In the genomic region with DNA sequence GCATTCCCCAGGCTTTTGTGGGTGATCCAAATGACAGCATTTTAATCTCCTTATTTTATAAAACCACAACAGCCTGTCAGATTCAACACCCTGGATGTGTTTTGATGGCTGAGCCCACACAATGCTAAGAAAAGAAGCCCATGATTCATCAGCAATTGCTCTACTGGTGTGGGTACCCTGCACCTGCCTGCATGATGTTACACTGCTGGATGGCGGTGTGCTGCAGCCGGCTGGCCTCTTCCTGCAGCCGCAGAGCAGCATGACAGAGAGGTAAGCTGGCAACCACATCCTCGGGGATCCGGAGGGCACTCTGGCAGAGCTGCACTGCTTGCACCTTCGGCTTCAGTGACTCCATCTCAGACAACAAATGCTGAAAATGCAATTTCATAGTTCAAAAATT, we compare ENCODE assay signal across 9 cellular contexts.
A peak's percentile ranks its signal among the peaks of the same experiment; 100 is the strongest.
DNase-seq lines count a peak whose midpoint lies in the region; ATAC-seq and TF ChIP-seq lines count a peak whose summit lies in the region.
"Had no signal": no experiment of that assay in that cellular context is flagged by ENCODE, and none has a peak within 500 bp of the region (broad histone marks: within the 10 kb centered on the region; RNA-seq: fewer than 3 reads in every experiment).

No MANE protein-coding gene starts in this region.

- no peak for TF ChIP-seq CTCF in epithelial cell of esophagus (IDR thresholded peaks at IDR 0.05; ENCODE audit: insufficient read depth, low read depth, low read length, missing control alignments)
- TF ChIP-seq CTCF in GM13977 (IDR thresholded peaks at IDR 0.05; ENCODE audit: extremely low read depth, insufficient read depth, missing control alignments): no peak

- ATAC-seq in HG02678 (IDR thresholded peaks at IDR 0.05; ENCODE audit: unreplicated experiment) (peak; percentile 73), HG03095 (IDR thresholded peaks at IDR 0.05; ENCODE audit: unreplicated experiment) (no peak), HG03521 (IDR thresholded peaks at IDR 0.05; ENCODE audit: unreplicated experiment) (no peak), GM19351 (IDR thresholded peaks at IDR 0.05; ENCODE audit: unreplicated experiment) (no peak)

- in situ Hi-C loops in GM13977 (cut with MboI; ENCODE audit: low pct_unique_long_range_greater_than_20kb, low sequenced_read_pairs, unreplicated experiment): no loop called here

- peak; percentile 28 to 33 for DNase-seq in activated CD4-positive, alpha-beta T cell treated with anti-CD3 and anti-CD28 coated beads for 24 hours (ENCODE audit: low read depth in 2 of 2)
- DNase-seq in epithelial cell of esophagus (ENCODE audit: low read depth) (peak; percentile 42), GM13977 (ENCODE audit: low spot score) (no peak)
- DNase-seq in stimulated activated CD8-positive, alpha-beta memory T cell treated with anti-CD3 and anti-CD28 coated beads, Interleukin-7, amount 100 ng/mL, for 48 hours (ENCODE audit: extremely low read depth in 1 of 2, low read depth in 1 of 2): peak; percentile 40 to 77

- H3K4me3 ChIP-seq in epithelial cell of esophagus (ENCODE audit: low read length): no peak overlapping the region
- H3K4me3 ChIP-seq: skin epidermis had no signal
